ENCODE assay signal across 8 cellular contexts in genomic region chr9:36632892-36633291, GRCh38.
DNase-seq lines count a peak whose midpoint lies in the region; ATAC-seq and TF ChIP-seq lines count a peak whose summit lies in the region.

No MANE protein-coding gene starts in this region.

- TF ChIP-seq RAD21 in HCT116 (IDR thresholded peaks at IDR 0.05; ENCODE audit: low read depth), result peak; percentile 58

- no peak overlapping the region for H3K4me3 ChIP-seq in HCT116 (replicated peaks in 1 of 2; ENCODE audit: low read depth in 1 of 2, low read length in 2 of 2)
- H3K4me3 ChIP-seq in hepatocyte, result no peak overlapping the region

- peaks cover 0 to 1% (median 0%) of the 10 kb centered on the region in 3 donors for H3K27me3 Mint-ChIP-seq in CD14-positive monocyte (ENCODE audit: low read depth in 3 of 3)

- peak; percentile 70 for ATAC-seq in HCT116
- ATAC-seq in activated CD4-positive, CD25-positive, alpha-beta regulatory T cell treated with anti-CD3 and anti-CD28 coated beads, Interleukin-2, amount 50 U/mL, for 24 hours, result no peak
- ATAC-seq in stimulated activated naive CD8-positive, alpha-beta T cell treated with anti-CD3 and anti-CD28 coated beads, Interleukin-15, Interleukin-2, amounts not matched to agents 100 U/mL and 50 U/mL, for 24 hours, result no peak

- H3K27ac Mint-ChIP-seq in CD14-positive monocyte, result no peak overlapping the region

- no peak overlapping the region for H3K9ac ChIP-seq in HCT116 (ENCODE audit: low read length)

- CTCF ChIA-PET in HCT116 (lab: Charles Lee), result interaction anchor here (0.6 to 2.6 kb wide), 9 partner anchors 8 to 226 kb away, joined by 3 to 30 read pairs (median 3); no protein-coding TSS in a partner anchor

- peaks cover 5% of the 10 kb centered on the region; the same call in 1 of the 2 replicates for H4K20me1 ChIP-seq in HCT116 (ENCODE audit: insufficient read depth)
- H4K20me1 ChIP-seq in hepatocyte (ENCODE audit: insufficient read depth, poor library complexity, severe bottlenecking), result no peaks in the 10 kb centered on the region

- no peaks in the 10 kb centered on the region for H3K4me1 ChIP-seq in HCT116 (ENCODE audit: control insufficient read depth in 1 of 2, insufficient read depth in 2 of 2, low read length in 2 of 2)
- H3K4me1 ChIP-seq in hepatocyte (ENCODE audit: insufficient read depth), result no peaks in the 10 kb centered on the region

- H3K9me2 ChIP-seq in HCT116 (ENCODE audit: insufficient read depth), result no peaks in the 10 kb centered on the region
- H3K9me2 ChIP-seq in hepatocyte (replicated peaks; ENCODE audit: insufficient read depth), result no peaks in the 10 kb centered on the region

- RAD21 ChIA-PET in HCT116 (lab: Charles Lee; ENCODE audit: low non-redundant PET in 1 of 2, low total read pairs in 2 of 2, uncharacterized antibody in 2 of 2, unreplicated experiment in 2 of 2), result interaction anchor here in 1 of 2 experiments (0.5 kb wide), 1 partner anchor 11 kb away, joined by 4 read pairs; no protein-coding TSS in a partner anchor

- 13% methylated on average over 1 of the region's 1 CpG for WGBS in hepatocyte (ENCODE audit: low lambda C conversion rate, missing lambda C conversion rate)

- H3K27ac ChIP-seq in HCT116 (ENCODE audit: low read depth, low read length) (no peak overlapping the region), hepatocyte (no peak overlapping the region)

- H3K4me1 Mint-ChIP-seq in CD14-positive monocyte, result no peaks in the 10 kb centered on the region

- H3K9me3 ChIP-seq in HCT116 (ENCODE audit: control insufficient read depth in 1 of 2, insufficient read depth in 1 of 2, low read depth in 1 of 2, low read length in 2 of 2) (no peaks in the 10 kb centered on the region), hepatocyte (ENCODE audit: low read depth) (no peaks in the 10 kb centered on the region)

- H3K36me3 ChIP-seq in HCT116 (ENCODE audit: control insufficient read depth in 1 of 2, insufficient read depth in 2 of 2, low read length in 2 of 2), result peaks cover 15 to 28% of the 10 kb centered on the region in 2 experiments; a peak in 3 of 4 replicates
- no peaks in the 10 kb centered on the region for H3K36me3 ChIP-seq in hepatocyte (replicated peaks; ENCODE audit: insufficient read depth, low read depth)

- no peak overlapping the region for H2AFZ ChIP-seq in HCT116 (ENCODE audit: low read depth, low read length, poor library complexity, severe bottlenecking)
- no peak overlapping the region for H2AFZ ChIP-seq in hepatocyte

- no peak for TF ChIP-seq POLR2A in HCT116 (IDR thresholded peaks at IDR 0.05; ENCODE audit: borderline replicate concordance, extremely low read depth, insufficient read depth, insufficient read length)

- H3K9me3 Mint-ChIP-seq in CD14-positive monocyte, result no peaks in the 10 kb centered on the region

- BruUV-seq in HCT116 (replicated peaks; lab: Mats Ljungman, UMichigan), result no TSS peak

- intact Hi-C loops in CD14-positive monocyte (cut with micrococcal nuclease) (loop anchor here in 1 of 2 donors (5.0 kb wide), 1 partner anchor 94 kb away; no protein-coding TSS in a partner anchor), HCT116 (cut with micrococcal nuclease) (loop anchor here (1.0 to 5.0 kb wide), 3 partner anchors 96 to 359 kb away; no protein-coding TSS in a partner anchor)

- TF ChIP-seq CTCF in CD14-positive monocyte (IDR thresholded peaks at IDR 0.05), result peak; percentile 43
- TF ChIP-seq CTCF in HCT116 (IDR thresholded peaks at IDR 0.05 in 2 of 3, conservative IDR thresholded peaks at IDR 0.05 in 1 of 3; ENCODE audit: borderline replicate concordance in 1 of 3, insufficient read depth in 1 of 3, low read depth in 2 of 3, low read length in 2 of 3), result peak; percentile 43 to 72 (median 47); a peak in 5 of 6 replicates
- peak; percentile 65 for TF ChIP-seq CTCF in hepatocyte (IDR thresholded peaks at IDR 0.05; ENCODE audit: poor library complexity)

- H3K36me3 Mint-ChIP-seq in CD14-positive monocyte, result peaks cover 23 to 62% of the 10 kb centered on the region in 2 donors

- H3K27me3 ChIP-seq in HCT116 (ENCODE audit: insufficient read depth, low read length), result no peaks in the 10 kb centered on the region
- no peaks in the 10 kb centered on the region for H3K27me3 ChIP-seq in hepatocyte

- DNase-seq in CD14-positive monocyte (ENCODE audit: low spot score) (no peak), HCT116 (ENCODE audit: low read depth, low spot score) (peak; percentile 7), SKM-1 treated with dmso at 0.1 percent for 144 hours (lab: John Stamatoyannopoulos, UW; ENCODE audit: unreplicated experiment) (peak; percentile 2), hepatocyte (ENCODE audit: low spot score) (peak; percentile 40), NCI-H526 treated with DMSO at 0.1 percent for 48 hours (lab: John Stamatoyannopoulos, UW) (no peak)
- DNase-seq in stimulated activated naive CD8-positive, alpha-beta T cell treated with anti-CD3 and anti-CD28 coated beads, Interleukin-15, Interleukin-2, amounts not matched to agents 100 U/mL and 50 U/mL, for 24 hours, result no peak
- no peak for DNase-seq in stimulated activated CD4-positive, alpha-beta T cell treated with anti-CD3 and anti-CD28 coated beads, Interleukin-2, amount 100 ng/mL, for 24 hours

- H3K79me2 ChIP-seq in HCT116 (ENCODE audit: insufficient read depth, low read length) (peaks cover 29% of the 10 kb centered on the region), hepatocyte (no peaks in the 10 kb centered on the region)

- POLR2A ChIA-PET in HCT116 (lab: Charles Lee), result no interaction called here

- H3K4me2 ChIP-seq in HCT116 (ENCODE audit: low read length) (no peak overlapping the region), hepatocyte (no peak overlapping the region)

- H3K4me3 Mint-ChIP-seq in CD14-positive monocyte, result no peak overlapping the region

TF ChIP-seq in HCT116, 20 proteins besides CTCF, POLR2A, EP300 and RAD21 (continues in another document):
- TF ChIP-seq MAX (IDR thresholded peaks at IDR 0.05) (no peak), CEBPB (IDR thresholded peaks at IDR 0.05; ENCODE audit: low read depth) (no peak), POLR2AphosphoS5 (IDR thresholded peaks at IDR 0.05; ENCODE audit: low read depth, low read length) (no peak), JUND (IDR thresholded peaks at IDR 0.05) (no peak), ZFX (IDR thresholded peaks at IDR 0.05) (no peak), YY1 (IDR thresholded peaks at IDR 0.05; ENCODE audit: extremely low read depth, insufficient replicate concordance, low read depth, low read length) (no peak), TCF7L2 (IDR thresholded peaks at IDR 0.05; ENCODE audit: borderline replicate concordance, extremely low read depth, insufficient read depth, insufficient read length) (no peak), EZH2 (IDR thresholded peaks at IDR 0.05) (no peak), EGR1 (IDR thresholded peaks at IDR 0.05; ENCODE audit: low read depth) (no peak), SP1 (IDR thresholded peaks at IDR 0.05; ENCODE audit: low read depth) (no peak), SRF (IDR thresholded peaks at IDR 0.05; ENCODE audit: low read depth) (no peak), SIN3A (IDR thresholded peaks at IDR 0.05; ENCODE audit: low read depth) (no peak), ZNF274 (IDR thresholded peaks at IDR 0.05; ENCODE audit: low read depth, low read length) (no peak), EZH2phosphoT487 (IDR thresholded peaks at IDR 0.05; ENCODE audit: borderline replicate concordance) (no peak), ZBTB33 (IDR thresholded peaks at IDR 0.05; ENCODE audit: extremely low read depth, insufficient replicate concordance, low read length) (no peak), ELF1 (IDR thresholded peaks at IDR 0.05; ENCODE audit: borderline replicate concordance, low read depth) (no peak), FOSL1 (IDR thresholded peaks at IDR 0.05; ENCODE audit: low read depth) (no peak)
- TF ChIP-seq, protein P1, sequence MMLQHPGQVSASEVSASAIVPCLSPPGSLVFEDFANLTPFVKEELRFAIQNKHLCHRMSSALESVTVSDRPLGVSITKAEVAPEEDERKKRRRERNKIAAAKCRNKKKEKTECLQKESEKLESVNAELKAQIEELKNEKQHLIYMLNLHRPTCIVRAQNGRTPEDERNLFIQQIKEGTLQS (IDR thresholded peaks at IDR 0.05), result no peak

Comparison
In these comparisons a context has a peak if more than half of its experiments do, and no peak if none do; other contexts are left out.
1. DNase-seq: peak in HCT116 (single experiment), SKM-1 treated with dmso at 0.1 percent for 144 hours (single experiment) and hepatocyte (single experiment); none in CD14-positive monocyte (single experiment), NCI-H526 treated with DMSO at 0.1 percent for 48 hours (single experiment), stimulated activated naive CD8-positive, alpha-beta T cell treated with anti-CD3 and anti-CD28 coated beads, Interleukin-15, Interleukin-2, amounts not matched to agents 100 U/mL and 50 U/mL, for 24 hours (single experiment) and stimulated activated CD4-positive, alpha-beta T cell treated with anti-CD3 and anti-CD28 coated beads, Interleukin-2, amount 100 ng/mL, for 24 hours (0 of 2).
2. Peak in every context shown above with its lines, with median percentiles within 50 percentile points of each other: CTCF ChIP-seq.